Comparison of ENCODE assay signal across 13 cellular contexts in the genomic region with DNA sequence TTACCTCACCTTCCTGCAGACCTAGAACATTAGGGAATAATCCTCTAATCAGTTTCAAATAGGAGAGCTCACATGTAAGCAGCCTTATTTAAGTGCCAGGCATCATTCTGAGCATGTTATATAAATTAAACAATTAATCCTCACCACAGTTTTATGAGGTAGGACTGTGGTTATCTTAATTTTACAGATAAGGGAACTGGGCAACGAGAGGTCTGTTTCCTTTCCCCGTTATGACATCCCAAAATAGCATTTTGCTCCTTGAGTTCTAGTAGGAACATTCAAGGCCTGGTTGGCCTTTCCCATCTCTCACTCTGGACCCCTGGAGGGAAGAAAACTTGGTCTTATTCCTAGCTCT. TPM values are rescaled to one million over a fixed set of nuclear protein-coding genes. Genes with fewer than 3 reads are reported as not detected.
A peak's percentile ranks its signal among the peaks of the same experiment; 100 is the strongest.
DNase-seq lines count a peak whose midpoint lies in the region; ATAC-seq lines count a peak whose summit lies in the region.
"Had no signal": no experiment of that assay in that cellular context is flagged by ENCODE, and none has a peak within 500 bp of the region (broad histone marks: within the 10 kb centered on the region; RNA-seq: fewer than 3 reads in every experiment).

No MANE protein-coding gene starts in this region.

- H3K27me3 ChIP-seq in stomach smooth muscle (ENCODE audit: control insufficient read depth in 1 of 2, insufficient read depth in 2 of 2, low read length in 2 of 2) (no peaks in the 10 kb centered on the region), H7 (ENCODE audit: control insufficient read depth, insufficient read depth, low read length) (no peaks in the 10 kb centered on the region)

- H3K4me1 Mint-ChIP-seq in activated CD4-positive, alpha-beta T cell treated with anti-CD3 and anti-CD28 coated beads, Interleukin-2, amount 10 ng/mL, durations not matched to agents 24 days and 14 days, result peaks cover 28% of the 10 kb centered on the region
- H3K4me1 Mint-ChIP-seq in activated CD4-positive, alpha-beta memory T cell treated with anti-CD3 and anti-CD28 coated beads for 36 hours (ENCODE audit: low read depth), result peaks cover 29% of the 10 kb centered on the region

- H3K36me3 Mint-ChIP-seq in activated CD4-positive, alpha-beta T cell treated with anti-CD3 and anti-CD28 coated beads, Interleukin-2, amount 10 ng/mL, durations not matched to agents 24 days and 14 days (ENCODE audit: low read depth), result no peaks in the 10 kb centered on the region
- no peaks in the 10 kb centered on the region for H3K36me3 Mint-ChIP-seq in activated CD4-positive, alpha-beta memory T cell treated with anti-CD3 and anti-CD28 coated beads for 36 hours

- no peaks in the 10 kb centered on the region for H3K27me3 Mint-ChIP-seq in activated CD4-positive, alpha-beta T cell treated with anti-CD3 and anti-CD28 coated beads, Interleukin-2, amount 10 ng/mL, durations not matched to agents 24 days and 14 days
- no peaks in the 10 kb centered on the region for H3K27me3 Mint-ChIP-seq in activated CD4-positive, alpha-beta memory T cell treated with anti-CD3 and anti-CD28 coated beads for 36 hours

- POLR2A ChIA-PET in activated CD4-positive, alpha-beta memory T cell treated with anti-CD3 and anti-CD28 coated beads for 36 hours (lab: Charles Lee), result interaction anchor here (1.1 to 2.6 kb wide), 3 partner anchors 66 to 888 kb away, joined by 3 to 14 read pairs (median 3); a partner anchor contains a TSS

- no peak for DNase-seq in activated CD4-positive, alpha-beta T cell treated with anti-CD3 and anti-CD28 coated beads, Interleukin-2, amount 10 ng/mL, durations not matched to agents 24 days and 14 days
- no peak for DNase-seq in activated CD4-positive, alpha-beta T cell treated with anti-CD3 and anti-CD28 coated beads for 48 hours
- DNase-seq in activated CD4-positive, alpha-beta memory T cell treated with anti-CD3 and anti-CD28 coated beads for 36 hours, result no peak
- DNase-seq in left ventricle myocardium superior (no peak), superior temporal gyrus (ENCODE audit: extremely low spot score) (no peak), H7 (no peak)
- DNase-seq: NCI-H2171 had no signal

- CTCF ChIA-PET in activated CD4-positive, alpha-beta memory T cell treated with anti-CD3 and anti-CD28 coated beads for 36 hours (lab: Charles Lee), result interaction anchor here (1.1 to 4.5 kb wide), 3 partner anchors 14 to 156 kb away, joined by 3 to 23 read pairs (median 9); a partner anchor contains a TSS

- peaks cover 8% of the 10 kb centered on the region for H3K4me1 ChIP-seq in stomach smooth muscle (ENCODE audit: control insufficient read depth, insufficient read depth, low read length)

- H3K9me3 Mint-ChIP-seq in activated CD4-positive, alpha-beta T cell treated with anti-CD3 and anti-CD28 coated beads, Interleukin-2, amount 10 ng/mL, durations not matched to agents 24 days and 14 days, result peaks cover 3% of the 10 kb centered on the region
- no peaks in the 10 kb centered on the region for H3K9me3 Mint-ChIP-seq in activated CD4-positive, alpha-beta memory T cell treated with anti-CD3 and anti-CD28 coated beads for 36 hours

- intact Hi-C loops in activated CD4-positive, alpha-beta T cell treated with anti-CD3 and anti-CD28 coated beads, Interleukin-2, amount 10 ng/mL, durations not matched to agents 24 days and 14 days (cut with micrococcal nuclease), result loop anchor here (1.0 to 10.0 kb wide), 4 partner anchors 14 to 1622 kb away; a partner anchor contains a TSS
- intact Hi-C loops in activated CD4-positive, alpha-beta memory T cell treated with anti-CD3 and anti-CD28 coated beads for 36 hours (cut with micrococcal nuclease), result loop anchor here (1.0 to 5.0 kb wide), 5 partner anchors 15 to 740 kb away; a partner anchor contains a TSS
- intact Hi-C loops in left ventricle myocardium superior (cut with micrococcal nuclease), result no loop called here

- peak overlapping the region; percentile 79 for H3K4me3 Mint-ChIP-seq in activated CD4-positive, alpha-beta T cell treated with anti-CD3 and anti-CD28 coated beads, Interleukin-2, amount 10 ng/mL, durations not matched to agents 24 days and 14 days
- peak overlapping the region; percentile 73 for H3K4me3 Mint-ChIP-seq in activated CD4-positive, alpha-beta memory T cell treated with anti-CD3 and anti-CD28 coated beads for 36 hours

- H3K9me3 ChIP-seq in stomach smooth muscle (ENCODE audit: control insufficient read depth in 2 of 2, low read length in 2 of 2), result no peaks in the 10 kb centered on the region

- peak overlapping the region; percentile 76 for H3K27ac Mint-ChIP-seq in activated CD4-positive, alpha-beta T cell treated with anti-CD3 and anti-CD28 coated beads, Interleukin-2, amount 10 ng/mL, durations not matched to agents 24 days and 14 days
- H3K27ac Mint-ChIP-seq in activated CD4-positive, alpha-beta memory T cell treated with anti-CD3 and anti-CD28 coated beads for 36 hours, result peak overlapping the region; percentile 85

- no peaks in the 10 kb centered on the region for H3K36me3 ChIP-seq in stomach smooth muscle (ENCODE audit: control insufficient read depth in 2 of 2, insufficient read depth in 2 of 2, low read length in 2 of 2)
- no peaks in the 10 kb centered on the region for H3K36me3 ChIP-seq in H7 (replicated peaks; ENCODE audit: control insufficient read depth, insufficient read depth, low read length)

- H3K4me3 ChIP-seq in stomach smooth muscle (ENCODE audit: low read length in 2 of 2), result peak overlapping the region; percentile 59 to 69
- no peak overlapping the region for H3K4me3 ChIP-seq in H7 (ENCODE audit: insufficient read depth, low read depth, low read length)
- H3K4me3 ChIP-seq: lung had no signal

- peak overlapping the region in 1 of 2 donors; percentile 37 for H3K9ac ChIP-seq in stomach smooth muscle (ENCODE audit: low read length in 2 of 2)

- H3K27ac ChIP-seq in stomach smooth muscle (ENCODE audit: low read length), result peak overlapping the region; percentile 61

- ATAC-seq in left ventricle myocardium superior, result peak; percentile 79
- ATAC-seq in GM19035 (IDR thresholded peaks at IDR 0.05; ENCODE audit: unreplicated experiment), result no peak

RNA-seq across cellular contexts. Expression of a gene that starts 19.1 kb away (rescaled TPM):
- not detected in 2 replicates for total RNA-seq in activated CD4-positive, alpha-beta T cell treated with anti-CD3 and anti-CD28 coated beads, Interleukin-2, amount 10 ng/mL, durations not matched to agents 24 days and 14 days
- 1 to 10 TPM in 1 of 2 experiments, under 1 TPM in 1; 0.26 to 1.7 TPM for total RNA-seq in activated CD4-positive, alpha-beta memory T cell treated with anti-CD3 and anti-CD28 coated beads for 36 hours
- total RNA-seq in left ventricle myocardium superior, result not detected
- not detected in 2 replicates for total RNA-seq in H7 (2014; rRNA removed; shearing (Covaris generic))
- total RNA-seq: epithelial cell of proximal tubule, lung, SK-MEL-5, urinary bladder had no signal

RNA-seq across cellular contexts. Expression of a gene that starts 44.8 kb away (rescaled TPM):
- not detected in 2 replicates for total RNA-seq in activated CD4-positive, alpha-beta T cell treated with anti-CD3 and anti-CD28 coated beads, Interleukin-2, amount 10 ng/mL, durations not matched to agents 24 days and 14 days
- not detected for total RNA-seq in activated CD4-positive, alpha-beta memory T cell treated with anti-CD3 and anti-CD28 coated beads for 36 hours
- total RNA-seq in left ventricle myocardium superior, result not detected
- total RNA-seq in H7 (2014; rRNA removed; shearing (Covaris generic)), result not detected in 2 replicates
- total RNA-seq: epithelial cell of proximal tubule, lung, SK-MEL-5, urinary bladder had no signal
